Comparison of ENCODE assay signal across 19 cellular contexts in the genomic region with DNA sequence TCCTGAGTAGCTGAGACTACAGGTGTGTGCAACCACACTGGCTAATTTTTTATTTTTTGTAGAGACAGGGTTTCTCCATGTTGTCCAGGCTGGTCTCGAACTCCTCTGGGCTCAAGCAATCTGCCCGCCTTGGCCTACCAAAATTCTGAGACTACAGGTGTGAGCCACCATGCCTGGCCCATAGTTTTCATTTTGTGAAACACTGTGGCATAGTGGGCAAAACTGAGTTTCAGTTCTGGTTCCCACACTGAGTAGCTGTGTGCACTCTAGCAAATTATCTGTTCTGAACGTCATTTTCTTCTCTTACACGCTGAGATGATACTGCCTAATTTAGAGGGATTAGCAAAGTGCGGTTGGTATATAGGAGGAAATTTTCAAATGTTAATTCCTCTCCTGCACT. TPM values are rescaled to one million over a fixed set of nuclear protein-coding genes. Genes with fewer than 3 reads are reported as not detected.
DNase-seq lines count a peak whose midpoint lies in the region; ATAC-seq and TF ChIP-seq lines count a peak whose summit lies in the region.
"Had no signal": no experiment of that assay in that cellular context is flagged by ENCODE, and none has a peak within 500 bp of the region (broad histone marks: within the 10 kb centered on the region; RNA-seq: fewer than 3 reads in every experiment).

No MANE protein-coding gene starts in this region.

- TF ChIP-seq CTCF in GM12864 (IDR thresholded peaks at IDR 0.05; ENCODE audit: low read depth, low read length, missing control alignments), result no peak
- TF ChIP-seq CTCF in natural killer cell (IDR thresholded peaks at IDR 0.05), result no peak

- H3K4me3 Mint-ChIP-seq in natural killer cell, result no peak overlapping the region
- H3K4me3 Mint-ChIP-seq: CD4-positive, alpha-beta T cell; HFFc6 had no signal

- DNase-seq in GM12864 (ENCODE audit: low read depth), result peak; percentile 45
- DNase-seq in caudate nucleus (lab: John Stamatoyannopoulos, UW), result no peak
- no peak for DNase-seq in hypothalamus (lab: John Stamatoyannopoulos, UW)
- no peak for DNase-seq in natural killer cell
- DNase-seq in GF-D8 (lab: John Stamatoyannopoulos, UW), result no peak
- DNase-seq: CD4-positive, alpha-beta T cell; H7; HFFc6; KBM-7; NCI-H1694 treated with DMSO at 0.1 percent for 48 hours; NCI-H510A; NCI-H748 treated with DMSO at 0.1 percent for 48 hours; PC-3; RPMI8226; SHP77 treated with DMSO at 0.1 percent for 48 hours; SK-N-SH had no signal

- H3K9ac ChIP-seq in endocrine pancreas (ENCODE audit: control insufficient read depth, insufficient read depth, low read length), result peak overlapping the region; percentile 13
- H3K9ac ChIP-seq: SK-N-SH had no signal

- H3K4me1 Mint-ChIP-seq in natural killer cell, result no peaks in the 10 kb centered on the region

- no peaks in the 10 kb centered on the region for H3K9me3 Mint-ChIP-seq in natural killer cell
- H3K9me3 Mint-ChIP-seq: CD4-positive, alpha-beta T cell; HFFc6 had no signal

- H3K27ac ChIP-seq in caudate nucleus (ENCODE audit: low read depth, low read length), result no peak overlapping the region

- no peaks in the 10 kb centered on the region for H3K27me3 ChIP-seq in endocrine pancreas (ENCODE audit: control insufficient read depth, insufficient read depth, low read length)

- H3K27me3 Mint-ChIP-seq in natural killer cell (ENCODE audit: low read depth in 2 of 2), result no peaks in the 10 kb centered on the region
- H3K27me3 Mint-ChIP-seq: CD4-positive, alpha-beta T cell had no signal

- no peaks in the 10 kb centered on the region for H3K9me3 ChIP-seq in endocrine pancreas (ENCODE audit: control insufficient read depth, low read length)
- H3K9me3 ChIP-seq: SK-N-SH had no signal

- peak; percentile 77 for ATAC-seq in GM18868 (IDR thresholded peaks at IDR 0.05; ENCODE audit: unreplicated experiment)
- ATAC-seq in HG03460 (IDR thresholded peaks at IDR 0.05; ENCODE audit: unreplicated experiment), result peak; percentile 52
- ATAC-seq in natural killer cell, result no peak
- ATAC-seq: PC-3 had no signal

- intact Hi-C loops in natural killer cell (cut with micrococcal nuclease), result no loop called here

- no peaks in the 10 kb centered on the region for H3K36me3 ChIP-seq in endocrine pancreas (ENCODE audit: control insufficient read depth, insufficient read depth, low read length)

- no peaks in the 10 kb centered on the region for H3K4me1 ChIP-seq in endocrine pancreas (ENCODE audit: control insufficient read depth, insufficient read depth, low read length)

- H3K4me3 ChIP-seq in GM12864 (ENCODE audit: low read depth, low read length) (no peak overlapping the region), endocrine pancreas (ENCODE audit: control insufficient read depth, insufficient read depth, low read length) (no peak overlapping the region)

- H3K27ac Mint-ChIP-seq in natural killer cell, result no peak overlapping the region
- H3K27ac Mint-ChIP-seq: CD4-positive, alpha-beta T cell; HFFc6 had no signal

- peaks cover 8% of the 10 kb centered on the region for H3K36me3 Mint-ChIP-seq in natural killer cell

RNA-seq across cellular contexts. Expression of gene ATP5MK, which starts 13.5 kb away (rescaled TPM):
- 100 to 1,000 TPM; 121 to 157 (median 154) TPM for total RNA-seq in natural killer cell

RNA-seq across cellular contexts. Expression of gene PDCD11, which starts 13.7 kb away (rescaled TPM):
- total RNA-seq in natural killer cell, result 10 to 100 TPM; 25.5 to 30.9 (median 29.5) TPM

RNA-seq across cellular contexts. Expression of gene TAF5, which starts 15.0 kb away (rescaled TPM):
- total RNA-seq in natural killer cell, result 1 to 10 TPM; 3.6 to 8.8 (median 6.3) TPM

RNA-seq across cellular contexts. Expression of gene PCGF6, which starts 31.8 kb away (rescaled TPM):
- total RNA-seq in natural killer cell, result 1 to 10 TPM; 5.1 to 8.1 (median 7.1) TPM

Comparison
In these comparisons a context has a peak if more than half of its experiments do, and no peak if none do; other contexts are left out.
1. ATAC-seq: peak in GM18868 (single experiment) and HG03460 (single experiment); none in natural killer cell (0 of 3).